14 cellular contexts compared by ENCODE assay signal in genomic region chr7:151346180-151346769, GRCh38. TPM values are rescaled to one million over a fixed set of nuclear protein-coding genes. Genes with fewer than 3 reads are reported as not detected.
DNase-seq lines count a peak whose midpoint lies in the region; ATAC-seq and TF ChIP-seq lines count a peak whose summit lies in the region.
"Had no signal": no experiment of that assay in that cellular context is flagged by ENCODE, and none has a peak within 500 bp of the region (broad histone marks: within the 10 kb centered on the region; RNA-seq: fewer than 3 reads in every experiment).

No MANE protein-coding gene starts in this region.

- H3K79me2 ChIP-seq in OCI-LY7 (ENCODE audit: insufficient read depth, low read depth, low read length) = peaks cover 29% of the 10 kb centered on the region

- H3K9me3 ChIP-seq in OCI-LY7 (ENCODE audit: low read length) = no peaks in the 10 kb centered on the region

- H3K4me1 Mint-ChIP-seq in activated CD8-positive, alpha-beta memory T cell treated with anti-CD3 and anti-CD28 coated beads, Interleukin-2, amount 10 ng/mL, durations not matched to agents 7 days and 5 days = peaks cover 43% of the 10 kb centered on the region
- H3K4me1 Mint-ChIP-seq in stimulated activated effector memory CD8-positive, alpha-beta T cell treated with anti-CD3 and anti-CD28 coated beads, Interleukin-12 subunit alpha, Interleukin-12 subunit beta, amount 100 ng/mL, for 72 hours = peaks cover 36% of the 10 kb centered on the region

- peak overlapping the region; percentile 35 for H3K27ac ChIP-seq in OCI-LY7 (ENCODE audit: low read depth, low read length, poor library complexity, severe bottlenecking)

- H3K36me3 Mint-ChIP-seq in activated CD8-positive, alpha-beta memory T cell treated with anti-CD3 and anti-CD28 coated beads, Interleukin-2, amount 10 ng/mL, durations not matched to agents 7 days and 5 days = peaks cover 49% of the 10 kb centered on the region
- H3K36me3 Mint-ChIP-seq in stimulated activated effector memory CD8-positive, alpha-beta T cell treated with anti-CD3 and anti-CD28 coated beads, Interleukin-12 subunit alpha, Interleukin-12 subunit beta, amount 100 ng/mL, for 72 hours = peaks cover 60% of the 10 kb centered on the region

- H3K4me1 ChIP-seq in OCI-LY7 (ENCODE audit: insufficient read depth, low read length, poor library complexity, severe bottlenecking) = peaks cover 62% of the 10 kb centered on the region

- no peak overlapping the region for H3K4me3 Mint-ChIP-seq in activated CD8-positive, alpha-beta memory T cell treated with anti-CD3 and anti-CD28 coated beads, Interleukin-2, amount 10 ng/mL, durations not matched to agents 7 days and 5 days
- no peak overlapping the region for H3K4me3 Mint-ChIP-seq in stimulated activated effector memory CD8-positive, alpha-beta T cell treated with anti-CD3 and anti-CD28 coated beads, Interleukin-12 subunit alpha, Interleukin-12 subunit beta, amount 100 ng/mL, for 72 hours

- no peak overlapping the region for H3K4me2 ChIP-seq in OCI-LY7 (ENCODE audit: low read length)

- H3K36me3 ChIP-seq in OCI-LY7 (ENCODE audit: insufficient read depth, low read length) = peaks cover 55% of the 10 kb centered on the region

- no peaks in the 10 kb centered on the region for H3K27me3 Mint-ChIP-seq in activated CD8-positive, alpha-beta memory T cell treated with anti-CD3 and anti-CD28 coated beads, Interleukin-2, amount 10 ng/mL, durations not matched to agents 7 days and 5 days

- H3K9me3 Mint-ChIP-seq in activated CD8-positive, alpha-beta memory T cell treated with anti-CD3 and anti-CD28 coated beads, Interleukin-2, amount 10 ng/mL, durations not matched to agents 7 days and 5 days (ENCODE audit: low read depth) = no peaks in the 10 kb centered on the region
- H3K9me3 Mint-ChIP-seq in stimulated activated effector memory CD8-positive, alpha-beta T cell treated with anti-CD3 and anti-CD28 coated beads, Interleukin-12 subunit alpha, Interleukin-12 subunit beta, amount 100 ng/mL, for 72 hours = no peaks in the 10 kb centered on the region

- TF ChIP-seq CTCF in OCI-LY7 (conservative IDR thresholded peaks at IDR 0.05; ENCODE audit: low read length) = no peak

- no peak overlapping the region for H3K4me3 ChIP-seq in OCI-LY7 (ENCODE audit: low read depth, low read length, poor library complexity, severe bottlenecking)

- no peaks in the 10 kb centered on the region for H4K20me1 ChIP-seq in OCI-LY7 (ENCODE audit: insufficient read depth, low read length)

- no peak overlapping the region for H2AFZ ChIP-seq in OCI-LY7 (ENCODE audit: low read length)

- POLR2A ChIA-PET in OCI-LY7 (lab: Charles Lee) = no interaction called here

- H3K27ac Mint-ChIP-seq in activated CD8-positive, alpha-beta memory T cell treated with anti-CD3 and anti-CD28 coated beads, Interleukin-2, amount 10 ng/mL, durations not matched to agents 7 days and 5 days = peak overlapping the region; percentile 26
- H3K27ac Mint-ChIP-seq in stimulated activated effector memory CD8-positive, alpha-beta T cell treated with anti-CD3 and anti-CD28 coated beads, Interleukin-12 subunit alpha, Interleukin-12 subunit beta, amount 100 ng/mL, for 72 hours = peak overlapping the region; percentile 48

- no TSS peak for BruUV-seq in OCI-LY7 (replicated peaks; lab: Mats Ljungman, UMichigan)

- ATAC-seq in activated CD8-positive, alpha-beta memory T cell treated with anti-CD3 and anti-CD28 coated beads, Interleukin-2, amount 10 ng/mL, durations not matched to agents 7 days and 5 days = no peak
- no peak for ATAC-seq in stimulated activated effector memory CD8-positive, alpha-beta T cell treated with anti-CD3 and anti-CD28 coated beads, Interleukin-12 subunit alpha, Interleukin-12 subunit beta, amount 100 ng/mL, for 72 hours
- no peak for ATAC-seq in HG03025 (IDR thresholded peaks at IDR 0.05; ENCODE audit: low FRiP score, unreplicated experiment)

- CTCF ChIA-PET in activated CD8-positive, alpha-beta memory T cell treated with anti-CD3 and anti-CD28 coated beads, Interleukin-2, amount 10 ng/mL, durations not matched to agents 7 days and 5 days (lab: Charles Lee) = interaction anchor here (1.0 to 1.6 kb wide), 2 partner anchors 31 to 360 kb away, joined by 3 to 8 read pairs; no protein-coding TSS in a partner anchor
- CTCF ChIA-PET in OCI-LY7 (lab: Charles Lee; ENCODE audit: unreplicated experiment) = no interaction called here

- intact Hi-C loops in OCI-LY7 (cut with micrococcal nuclease; ENCODE audit: unreplicated experiment) = loop anchor here (10.0 kb wide), 1 partner anchor 1089 kb away; the partner anchor contains the start of gene KMT2C

- DNase-seq in activated CD8-positive, alpha-beta memory T cell treated with anti-CD3 and anti-CD28 coated beads, Interleukin-2, amount 10 ng/mL, durations not matched to agents 7 days and 5 days = no peak
- no peak for DNase-seq in activated CD8-positive, alpha-beta memory T cell treated with anti-CD3 and anti-CD28 coated beads, Interleukin-2, amount 50 U/mL, for 4 hours
- DNase-seq in OCI-LY7 (ENCODE audit: low spot score) (no peak), dermis blood vessel endothelial cell (peak; percentile 34), AML-193 (lab: John Stamatoyannopoulos, UW) (no peak), SW 1271 (lab: John Stamatoyannopoulos, UW) (no peak)
- no peak for DNase-seq in stimulated activated effector memory CD8-positive, alpha-beta T cell treated with anti-CD3 and anti-CD28 coated beads, Interleukin-12 subunit alpha, Interleukin-12 subunit beta, amount 100 ng/mL, for 72 hours (ENCODE audit: low spot score in 2 of 2)
- DNase-seq: activated T-cell treated with anti-CD3 and anti-CD28 coated beads for 4 hours, cortex of kidney, glutamatergic neuron, midbrain, MM.1S, NCI-H526 treated with DMSO at 0.1 percent for 48 hours had no signal

- H3K9me2 ChIP-seq in OCI-LY7 (ENCODE audit: insufficient read depth, low read length) = no peaks in the 10 kb centered on the region

RNA-seq across cellular contexts. Expression of gene NUB1, which starts 4.7 kb away (rescaled TPM):
- total RNA-seq in activated CD8-positive, alpha-beta memory T cell treated with anti-CD3 and anti-CD28 coated beads, Interleukin-2, amount 10 ng/mL, durations not matched to agents 7 days and 5 days = 10 to 100 TPM; 71.3 to 73.3 TPM
- 44.1 and 44.2 TPM in 2 replicates for total RNA-seq in OCI-LY7 (2014; rRNA removed; shearing (Covaris generic))
- total RNA-seq in OCI-LY7 (2022) = 50.7 and 57.0 TPM in 2 replicates
- total RNA-seq in dermis blood vessel endothelial cell = 45.4 and 54.2 TPM in 2 replicates
